Comparison of ENCODE assay signal across 9 cellular contexts in genomic region chr3:160225181-160226025, GRCh38. TPM values are rescaled to one million over a fixed set of nuclear protein-coding genes. Genes with fewer than 3 reads are reported as not detected.
DNase-seq lines count a peak whose midpoint lies in the region; ATAC-seq and TF ChIP-seq lines count a peak whose summit lies in the region.
"Had no signal": no experiment of that assay in that cellular context is flagged by ENCODE, and none has a peak within 500 bp of the region (broad histone marks: within the 10 kb centered on the region; RNA-seq: fewer than 3 reads in every experiment).

Gene C3orf80 (plus strand): TSS chr3:160225422. CDS start chr3:160225636, 214 bp downstream.

- H3K4me3 Mint-ChIP-seq in activated naive CD8-positive, alpha-beta T cell treated with anti-CD3 and anti-CD28 coated beads, Interleukin-2, amount 50 U/mL, for 24 hours = peak within 1 kb of the TSS; percentile 66

- H3K9me3 ChIP-seq in right atrium auricular region (no peaks in the 10 kb centered on the region), psoas muscle (no peaks in the 10 kb centered on the region)

- CTCF ChIA-PET in RWPE1 (lab: Yijun Ruan, JAX) = interaction anchor here (0.5 to 0.9 kb wide), 5 partner anchors 86 to 921 kb away, joined by 3 to 4 read pairs (median 4); no protein-coding TSS in a partner anchor

- H3K27ac ChIP-seq in RWPE1 = no peak within 1 kb of the TSS
- H3K27ac ChIP-seq in right atrium auricular region = peak within 1 kb of the TSS in 1 of 2 donors; percentile 1
- H3K27ac ChIP-seq in psoas muscle = no peak within 1 kb of the TSS

- peak; percentile 47 for TF ChIP-seq CTCF in RWPE1 (conservative IDR thresholded peaks at IDR 0.05; ENCODE audit: low read depth)
- peak in 1 of 2 donors; percentile 52 for TF ChIP-seq CTCF in right atrium auricular region (IDR thresholded peaks at IDR 0.05)
- no peak for TF ChIP-seq CTCF in psoas muscle (IDR thresholded peaks at IDR 0.05)

- H3K4me3 ChIP-seq in right atrium auricular region (peak within 1 kb of the TSS; percentile 42 to 63), psoas muscle (peak within 1 kb of the TSS; percentile 76)

- 0 to 1% (median 1%) methylated on average over 48 to 103 of the region's 103 CpGs for WGBS in psoas muscle, 3 donors

- intact Hi-C loops in psoas muscle (cut with DNase I) = no loop called here

- H3K27me3 Mint-ChIP-seq in activated naive CD8-positive, alpha-beta T cell treated with anti-CD3 and anti-CD28 coated beads, Interleukin-2, amount 50 U/mL, for 24 hours = peaks cover 56% of the 10 kb centered on the region

- DNase-seq in GM03348 (ENCODE audit: low spot score) = peak; percentile 78
- DNase-seq in HuH-7 (ENCODE audit: low spot score) = peak; percentile 40
- peak; percentile 30 for DNase-seq in RWPE1 (ENCODE audit: low spot score)
- DNase-seq in activated naive CD8-positive, alpha-beta T cell treated with anti-CD3 and anti-CD28 coated beads, Interleukin-2, amount 50 U/mL, for 24 hours = peak; percentile 52
- DNase-seq in right atrium auricular region (ENCODE audit: low spot score) = no peak
- DNase-seq in psoas muscle = peak; percentile 43 to 62
- DNase-seq in medulla oblongata (ENCODE audit: extremely low spot score) = no peak

- H3K4me1 ChIP-seq in right atrium auricular region = peaks cover 0 to 21% of the 10 kb centered on the region in 2 donors
- H3K4me1 ChIP-seq in psoas muscle = no peaks in the 10 kb centered on the region

- no peaks in the 10 kb centered on the region for H3K36me3 ChIP-seq in right atrium auricular region
- H3K36me3 ChIP-seq in psoas muscle (ENCODE audit: insufficient read depth in 1 of 2, low read depth in 1 of 2) = no peaks in the 10 kb centered on the region

- H3K27me3 ChIP-seq in right atrium auricular region (peaks cover 0 to 12% of the 10 kb centered on the region in 2 donors), psoas muscle (ENCODE audit: insufficient read depth in 3 of 3, low read length in 2 of 3) (peaks cover 4 to 77% (median 9%) of the 10 kb centered on the region in 3 donors)

- ATAC-seq in GM21737 (IDR thresholded peaks at IDR 0.05; ENCODE audit: unreplicated experiment) (peak; percentile 79), psoas muscle (peak; percentile 51 to 81 (median 73))
- peak; percentile 82 for ATAC-seq in activated naive CD8-positive, alpha-beta T cell treated with anti-CD3 and anti-CD28 coated beads, Interleukin-2, amount 50 U/mL, for 24 hours

- no peaks in the 10 kb centered on the region for H3K36me3 Mint-ChIP-seq in activated naive CD8-positive, alpha-beta T cell treated with anti-CD3 and anti-CD28 coated beads, Interleukin-2, amount 50 U/mL, for 24 hours (ENCODE audit: low read depth)

- no peaks in the 10 kb centered on the region for H3K9me3 Mint-ChIP-seq in activated naive CD8-positive, alpha-beta T cell treated with anti-CD3 and anti-CD28 coated beads, Interleukin-2, amount 50 U/mL, for 24 hours

- POLR2A ChIA-PET in RWPE1 (lab: Yijun Ruan, JAX; ENCODE audit: low non-redundant PET) = no interaction called here

- peaks cover 12% of the 10 kb centered on the region for H3K4me1 Mint-ChIP-seq in activated naive CD8-positive, alpha-beta T cell treated with anti-CD3 and anti-CD28 coated beads, Interleukin-2, amount 50 U/mL, for 24 hours

- no peak within 1 kb of the TSS for H3K27ac Mint-ChIP-seq in activated naive CD8-positive, alpha-beta T cell treated with anti-CD3 and anti-CD28 coated beads, Interleukin-2, amount 50 U/mL, for 24 hours

RNA-seq across cellular contexts. Expression of gene C3orf80, which starts in this region (rescaled TPM):
- under 1 TPM in 1 of 2 donors, not detected in 1; 0.28 TPM for total RNA-seq in right atrium auricular region
- under 1 TPM in 2 of 4 donors, not detected in 2; 0.10 to 0.26 TPM for total RNA-seq in psoas muscle
- under 1 TPM in 2 of 3 donors, not detected in 1; 0.04 TPM for polyA plus RNA-seq in psoas muscle
- total RNA-seq: glomerular endothelial cell had no signal

Comparison
In these comparisons a context has a peak if more than half of its experiments do, and no peak if none do; other contexts are left out.
1. Peak in DNase-seq, ATAC-seq and H3K4me3 ChIP-seq in psoas muscle; RNA of the gene not detected or under 1 TPM.
2. DNase-seq: peak in GM03348 (single experiment), HuH-7 (single experiment), RWPE1 (single experiment) and activated naive CD8-positive, alpha-beta T cell treated with anti-CD3 and anti-CD28 coated beads, Interleukin-2, amount 50 U/mL, for 24 hours (single experiment); none in right atrium auricular region (single experiment) and medulla oblongata (single experiment).
3. Peak in every context shown above with its lines, with median percentiles within 50 percentile points of each other: ATAC-seq.